In genomic region chr2:120486441-120486840, GRCh38 we compare ENCODE assay signal across 19 cellular contexts.
"Had no signal": no experiment of that assay in that cellular context is flagged by ENCODE, and none has a peak within 500 bp of the region (broad histone marks: within the 10 kb centered on the region; RNA-seq: fewer than 3 reads in every experiment).

No MANE protein-coding gene starts in this region.

- H3K36me3 ChIP-seq: transverse colon, vagina had no signal

- H3K36me3 Mint-ChIP-seq: activated naive CD8-positive, alpha-beta T cell treated with anti-CD3 and anti-CD28 coated beads, Interleukin-2, amount 10 ng/mL, durations not matched to agents 7 days and 5 days; stimulated activated naive B cell treated with anti-CD40 and anti-IgM and Interleukin-4, amounts not matched to agents 10 μg/mL and 1 μg/mL and 100 μg/mL, for 72 hours had no signal

- H3K9me3 ChIP-seq: transverse colon, vagina had no signal

- H3K4me3 Mint-ChIP-seq: activated CD4-positive, alpha-beta memory T cell treated with anti-CD3 and anti-CD28 coated beads, Interleukin-2, amount 10 ng/mL, durations not matched to agents 7 days and 5 days; activated CD4-positive, alpha-beta T cell treated with anti-CD3 and anti-CD28 coated beads, Interleukin-2, amount 10 ng/mL, durations not matched to agents 24 days and 14 days; activated naive CD4-positive, alpha-beta T cell treated with anti-CD3 and anti-CD28 coated beads for 36 hours; activated naive CD8-positive, alpha-beta T cell treated with anti-CD3 and anti-CD28 coated beads, Interleukin-2, amount 10 ng/mL, durations not matched to agents 7 days and 5 days; activated T-cell treated with anti-CD3 and anti-CD28 coated beads, Interleukin-2, amount 50 U/mL, for 72 hours; nephron; stimulated activated naive B cell treated with anti-CD40 and anti-IgM and Interleukin-4, amounts not matched to agents 10 μg/mL and 1 μg/mL and 100 μg/mL, for 72 hours; T-helper 1 cell treated with Interleukin-12 subunit alpha and Interleukin-12 subunit beta and Interleukin-4 antibody, amounts not matched to agents 30 μg/mL and 1 μg/mL, for 36 hours had no signal

- DNase-seq: activated CD4-positive, alpha-beta memory T cell treated with anti-CD3 and anti-CD28 coated beads, Interleukin-2, amount 10 ng/mL, durations not matched to agents 7 days and 5 days; activated CD4-positive, alpha-beta T cell treated with anti-CD3 and anti-CD28 coated beads, Interleukin-2, amount 10 ng/mL, durations not matched to agents 24 days and 14 days; activated effector memory CD4-positive, alpha-beta T cell treated with Interleukin-2 at 50 U/mL for 16 hours; activated naive CD4-positive, alpha-beta T cell treated with anti-CD3 and anti-CD28 coated beads for 36 hours; activated naive CD8-positive, alpha-beta T cell treated with anti-CD3 and anti-CD28 coated beads, Interleukin-2, amount 10 ng/mL, durations not matched to agents 7 days and 5 days; activated T-cell treated with anti-CD3 and anti-CD28 coated beads, Interleukin-2, amount 50 U/mL, for 72 hours; amniotic stem cell; erythroblast; foreskin melanocyte; hypothalamus; stimulated activated CD4-positive, alpha-beta T cell treated with anti-CD3 and anti-CD28 coated beads, Interleukin-2, amount 100 ng/mL, for 48 hours; stimulated activated CD8-positive, alpha-beta memory T cell treated with anti-CD3 and anti-CD28 coated beads, Interleukin-4, amount 100 ng/mL, for 48 hours; stimulated activated naive B cell treated with anti-CD40 and anti-IgM and Interleukin-4, amounts not matched to agents 10 μg/mL and 1 μg/mL and 100 μg/mL, for 72 hours; T1000; transverse colon had no signal

- H3K4me1 ChIP-seq: transverse colon, vagina had no signal

- H3K9me3 Mint-ChIP-seq: activated CD4-positive, alpha-beta memory T cell treated with anti-CD3 and anti-CD28 coated beads, Interleukin-2, amount 10 ng/mL, durations not matched to agents 7 days and 5 days; activated CD4-positive, alpha-beta T cell treated with anti-CD3 and anti-CD28 coated beads, Interleukin-2, amount 10 ng/mL, durations not matched to agents 24 days and 14 days; activated naive CD4-positive, alpha-beta T cell treated with anti-CD3 and anti-CD28 coated beads for 36 hours; activated naive CD8-positive, alpha-beta T cell treated with anti-CD3 and anti-CD28 coated beads, Interleukin-2, amount 10 ng/mL, durations not matched to agents 7 days and 5 days; activated T-cell treated with anti-CD3 and anti-CD28 coated beads, Interleukin-2, amount 50 U/mL, for 72 hours; nephron; stimulated activated naive B cell treated with anti-CD40 and anti-IgM and Interleukin-4, amounts not matched to agents 10 μg/mL and 1 μg/mL and 100 μg/mL, for 72 hours; T-helper 1 cell treated with Interleukin-12 subunit alpha and Interleukin-12 subunit beta and Interleukin-4 antibody, amounts not matched to agents 30 μg/mL and 1 μg/mL, for 36 hours had no signal

- H3K27ac Mint-ChIP-seq: activated CD4-positive, alpha-beta memory T cell treated with anti-CD3 and anti-CD28 coated beads, Interleukin-2, amount 10 ng/mL, durations not matched to agents 7 days and 5 days; activated CD4-positive, alpha-beta T cell treated with anti-CD3 and anti-CD28 coated beads, Interleukin-2, amount 10 ng/mL, durations not matched to agents 24 days and 14 days; activated naive CD4-positive, alpha-beta T cell treated with anti-CD3 and anti-CD28 coated beads for 36 hours; activated naive CD8-positive, alpha-beta T cell treated with anti-CD3 and anti-CD28 coated beads, Interleukin-2, amount 10 ng/mL, durations not matched to agents 7 days and 5 days; activated T-cell treated with anti-CD3 and anti-CD28 coated beads, Interleukin-2, amount 50 U/mL, for 72 hours; nephron; stimulated activated naive B cell treated with anti-CD40 and anti-IgM and Interleukin-4, amounts not matched to agents 10 μg/mL and 1 μg/mL and 100 μg/mL, for 72 hours; T-helper 1 cell treated with Interleukin-12 subunit alpha and Interleukin-12 subunit beta and Interleukin-4 antibody, amounts not matched to agents 30 μg/mL and 1 μg/mL, for 36 hours had no signal

- H3K27ac ChIP-seq: transverse colon, vagina had no signal

- H3K27me3 Mint-ChIP-seq: activated naive CD8-positive, alpha-beta T cell treated with anti-CD3 and anti-CD28 coated beads, Interleukin-2, amount 10 ng/mL, durations not matched to agents 7 days and 5 days had no signal

- H3K4me1 Mint-ChIP-seq: activated CD4-positive, alpha-beta memory T cell treated with anti-CD3 and anti-CD28 coated beads, Interleukin-2, amount 10 ng/mL, durations not matched to agents 7 days and 5 days; activated CD4-positive, alpha-beta T cell treated with anti-CD3 and anti-CD28 coated beads, Interleukin-2, amount 10 ng/mL, durations not matched to agents 24 days and 14 days; activated naive CD8-positive, alpha-beta T cell treated with anti-CD3 and anti-CD28 coated beads, Interleukin-2, amount 10 ng/mL, durations not matched to agents 7 days and 5 days; stimulated activated naive B cell treated with anti-CD40 and anti-IgM and Interleukin-4, amounts not matched to agents 10 μg/mL and 1 μg/mL and 100 μg/mL, for 72 hours had no signal

- ATAC-seq: activated CD4-positive, CD25-positive, alpha-beta regulatory T cell treated with anti-CD3 and anti-CD28 coated beads, Interleukin-2, amount 50 U/mL, for 24 hours; activated T-cell treated with anti-CD3 and anti-CD28 coated beads, Interleukin-2, amount 50 U/mL, for 72 hours; stimulated activated naive B cell treated with anti-CD40 and anti-IgM and Interleukin-4, amounts not matched to agents 10 μg/mL and 1 μg/mL and 100 μg/mL, for 72 hours had no signal

- H3K27me3 ChIP-seq: transverse colon, vagina had no signal

- H3K4me3 ChIP-seq: transverse colon, vagina had no signal
